ENCODE assay signal across 14 cellular contexts in genomic region chr20:53524589-53525311, GRCh38.
"Had no signal": no experiment of that assay in that cellular context is flagged by ENCODE, and none has a peak within 500 bp of the region (broad histone marks: within the 10 kb centered on the region; RNA-seq: fewer than 3 reads in every experiment).

No MANE protein-coding gene starts in this region.

- H3K36me3 ChIP-seq: breast epithelium, right lobe of liver, suprapubic skin had no signal

- H3K27me3 Mint-ChIP-seq: activated CD8-positive, alpha-beta T cell treated with anti-CD3 and anti-CD28 coated beads for 36 hours; stimulated activated naive CD8-positive, alpha-beta T cell treated with anti-CD3 and anti-CD28 coated beads, Interleukin-15, Interleukin-2, amounts not matched to agents 100 ng/mL and 50 ng/mL, for 24 hours; type B pancreatic cell had no signal

- H3K9me3 Mint-ChIP-seq: activated CD8-positive, alpha-beta T cell treated with anti-CD3 and anti-CD28 coated beads for 36 hours; activated T-helper 1 cell treated with anti-CD3 and anti-CD28 coated beads, Interleukin-12 subunit alpha, Interleukin-12 subunit beta, Interleukin-2, Interleukin-4 antibody, amounts not matched to agents 30 ng/mL and 10 ng/mL and 1 ng/mL, durations not matched to agents 14 hours and 24 hours and 36 hours; effector memory CD8-positive, alpha-beta T cell; natural killer cell treated with Interleukin-12 subunit alpha and Interleukin-12 subunit beta and Interleukin-15 and Interleukin-18, amount 100 ng/mL, for 72 hours; stimulated activated naive CD8-positive, alpha-beta T cell treated with anti-CD3 and anti-CD28 coated beads, Interleukin-15, Interleukin-2, amounts not matched to agents 100 ng/mL and 50 ng/mL, for 24 hours; type B pancreatic cell had no signal

- ATAC-seq: activated CD8-positive, alpha-beta T cell treated with anti-CD3 and anti-CD28 coated beads for 36 hours; effector memory CD8-positive, alpha-beta T cell; foreskin keratinocyte; natural killer cell treated with Interleukin-12 subunit alpha and Interleukin-12 subunit beta and Interleukin-15 and Interleukin-18, amount 100 ng/mL, for 72 hours; right lobe of liver had no signal

- H3K27me3 ChIP-seq: breast epithelium, foreskin keratinocyte, right lobe of liver, suprapubic skin had no signal

- H3K36me3 Mint-ChIP-seq: natural killer cell treated with Interleukin-12 subunit alpha and Interleukin-12 subunit beta and Interleukin-15 and Interleukin-18, amount 100 ng/mL, for 72 hours; type B pancreatic cell had no signal

- DNase-seq: activated CD4-positive, alpha-beta T cell treated with anti-CD3 and anti-CD28 coated beads for 4 hours; activated CD8-positive, alpha-beta T cell treated with anti-CD3 and anti-CD28 coated beads for 36 hours; aorta; dermis blood vessel endothelial cell; effector memory CD8-positive, alpha-beta T cell; foreskin keratinocyte; mesendoderm had no signal

- H3K4me1 ChIP-seq: breast epithelium, foreskin keratinocyte, right lobe of liver, suprapubic skin had no signal

- H3K27ac ChIP-seq: breast epithelium, foreskin keratinocyte, right lobe of liver, suprapubic skin had no signal

- H3K9me3 ChIP-seq: breast epithelium, right lobe of liver, suprapubic skin had no signal

- H3K4me3 Mint-ChIP-seq: activated CD8-positive, alpha-beta T cell treated with anti-CD3 and anti-CD28 coated beads for 36 hours; activated T-helper 1 cell treated with anti-CD3 and anti-CD28 coated beads, Interleukin-12 subunit alpha, Interleukin-12 subunit beta, Interleukin-2, Interleukin-4 antibody, amounts not matched to agents 30 ng/mL and 10 ng/mL and 1 ng/mL, durations not matched to agents 14 hours and 24 hours and 36 hours; effector memory CD8-positive, alpha-beta T cell; natural killer cell treated with Interleukin-12 subunit alpha and Interleukin-12 subunit beta and Interleukin-15 and Interleukin-18, amount 100 ng/mL, for 72 hours; stimulated activated naive CD8-positive, alpha-beta T cell treated with anti-CD3 and anti-CD28 coated beads, Interleukin-15, Interleukin-2, amounts not matched to agents 100 ng/mL and 50 ng/mL, for 24 hours; type B pancreatic cell had no signal

- H3K27ac Mint-ChIP-seq: activated CD8-positive, alpha-beta T cell treated with anti-CD3 and anti-CD28 coated beads for 36 hours; activated T-helper 1 cell treated with anti-CD3 and anti-CD28 coated beads, Interleukin-12 subunit alpha, Interleukin-12 subunit beta, Interleukin-2, Interleukin-4 antibody, amounts not matched to agents 30 ng/mL and 10 ng/mL and 1 ng/mL, durations not matched to agents 14 hours and 24 hours and 36 hours; effector memory CD8-positive, alpha-beta T cell; natural killer cell treated with Interleukin-12 subunit alpha and Interleukin-12 subunit beta and Interleukin-15 and Interleukin-18, amount 100 ng/mL, for 72 hours; stimulated activated naive CD8-positive, alpha-beta T cell treated with anti-CD3 and anti-CD28 coated beads, Interleukin-15, Interleukin-2, amounts not matched to agents 100 ng/mL and 50 ng/mL, for 24 hours; type B pancreatic cell had no signal

- H3K4me3 ChIP-seq: breast epithelium, right lobe of liver, suprapubic skin had no signal
